Comparison of ENCODE assay signal across 6 cellular contexts in the genomic region with DNA sequence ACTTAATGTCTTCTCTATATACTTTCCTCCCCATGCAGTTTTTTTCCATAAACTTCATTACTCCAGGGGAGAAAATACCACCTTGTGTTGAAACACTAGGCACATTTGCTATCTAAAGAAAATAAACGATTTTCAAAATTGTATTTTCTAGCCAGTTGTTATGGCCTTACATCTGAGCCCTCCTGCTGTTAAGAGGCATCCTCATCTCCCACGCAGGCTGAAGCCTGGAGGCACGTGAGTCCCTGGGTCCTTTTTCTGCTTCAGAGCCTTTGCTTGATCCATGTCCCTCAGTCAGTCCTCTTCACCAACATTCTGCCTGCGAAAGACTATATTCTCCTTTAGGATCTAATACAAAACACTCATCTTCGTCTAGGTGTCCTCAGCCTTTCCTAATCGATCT.
"Had no signal": no experiment of that assay in that cellular context is flagged by ENCODE, and none has a peak within 500 bp of the region (broad histone marks: within the 10 kb centered on the region; RNA-seq: fewer than 3 reads in every experiment).

No MANE protein-coding gene starts in this region.

- H3K9me3 Mint-ChIP-seq: GM23338, H9 had no signal

- H3K4me3 Mint-ChIP-seq: GM23338, H9 had no signal

- H2AFZ ChIP-seq: GM23338 had no signal

- H3K27ac Mint-ChIP-seq: GM23338, H9 had no signal

- H3K4me3 ChIP-seq: GM23338, K562 had no signal

- ATAC-seq: GM23338, K562 had no signal

- H3K4me1 Mint-ChIP-seq: GM23338, H9 had no signal

- H3K4me2 ChIP-seq: GM23338 had no signal

- DNase-seq: H9, HCEC 1CT, IMR-90, KG1 had no signal
